Comparison of ENCODE assay signal across 8 cellular contexts in the genomic region with DNA sequence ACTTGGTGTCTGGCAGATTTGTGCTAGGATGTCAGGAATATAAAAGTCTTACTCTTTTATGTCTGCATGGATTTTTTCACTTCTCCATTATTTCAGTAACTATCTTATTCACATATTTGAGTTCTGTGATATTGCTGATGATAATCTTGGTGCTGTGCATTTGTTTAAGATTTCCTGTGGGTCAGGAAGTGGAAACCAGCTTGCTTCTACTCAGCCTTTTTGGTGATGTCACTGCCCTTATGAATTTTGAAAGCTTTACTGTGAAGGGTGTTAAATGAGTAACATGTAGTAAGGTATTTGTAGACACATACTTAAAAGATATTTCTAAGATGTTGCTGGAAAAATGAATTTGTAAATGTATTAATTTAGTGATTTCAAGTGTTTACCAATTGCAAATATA.
DNase-seq lines count a peak whose midpoint lies in the region; ATAC-seq and TF ChIP-seq lines count a peak whose summit lies in the region.

No MANE protein-coding gene starts in this region.

- H3K27me3 Mint-ChIP-seq in WTC11 (ENCODE audit: low read depth): peaks cover 4% of the 10 kb centered on the region

- TF ChIP-seq CTCF in WTC11 (IDR thresholded peaks at IDR 0.05): no peak

- H3K36me3 ChIP-seq in aorta (ENCODE audit: control insufficient read depth in 1 of 2, insufficient read depth in 2 of 2, low read length in 1 of 2): no peaks in the 10 kb centered on the region

- peak; percentile 89 for ATAC-seq in GM19395 (IDR thresholded peaks at IDR 0.05; ENCODE audit: unreplicated experiment)
- peak; percentile 87 for ATAC-seq in HG03097 (IDR thresholded peaks at IDR 0.05; ENCODE audit: low FRiP score, unreplicated experiment)
- ATAC-seq in activated naive CD4-positive, alpha-beta T cell treated with anti-CD3 and anti-CD28 coated beads, Interleukin-2, amount 50 U/mL, for 72 hours: peak; percentile 79 to 85
- ATAC-seq in WTC11: no peak
- ATAC-seq in aorta (ENCODE audit: low FRiP score): no peak

- CTCF ChIA-PET in WTC11 (lab: Charles Lee): interaction anchor here (0.5 to 2.0 kb wide), 19 partner anchors 10 to 432 kb away, joined by 3 to 13 read pairs (median 4); partner anchors contain the start of genes CCT6A, MRPS17, NIPSNAP2 and PSPH

- H3K27ac ChIP-seq in aorta (ENCODE audit: low read depth in 1 of 2, low read length in 2 of 2): no peak overlapping the region

- intact Hi-C loops in aorta (cut with DNase I): loop anchor here (10.0 kb wide), 2 partner anchors 323 to 433 kb away; partner anchors contain the start of gene NIPSNAP2 (in 2 of the 2)

- H3K4me3 Mint-ChIP-seq in WTC11: no peak overlapping the region

- H3K9me3 Mint-ChIP-seq in activated naive CD4-positive, alpha-beta T cell treated with anti-CD3 and anti-CD28 coated beads, Interleukin-2, amount 50 U/mL, for 72 hours: no peaks in the 10 kb centered on the region
- H3K9me3 Mint-ChIP-seq in WTC11: peaks cover 36% of the 10 kb centered on the region

- peak; percentile 31 for DNase-seq in GF-D8 (lab: John Stamatoyannopoulos, UW)
- no peak for DNase-seq in activated naive CD4-positive, alpha-beta T cell treated with anti-CD3 and anti-CD28 coated beads, Interleukin-2, amount 50 U/mL, for 72 hours (ENCODE audit: low spot score in 2 of 2)
- no peak for DNase-seq in NCI-H446 (lab: John Stamatoyannopoulos, UW)
- DNase-seq in OCI-M2 (lab: John Stamatoyannopoulos, UW; ENCODE audit: unreplicated experiment): no peak
- DNase-seq in WTC11 (ENCODE audit: low spot score): no peak
- DNase-seq in aorta: no peak

- no peak overlapping the region for H3K27ac Mint-ChIP-seq in activated naive CD4-positive, alpha-beta T cell treated with anti-CD3 and anti-CD28 coated beads, Interleukin-2, amount 50 U/mL, for 72 hours
- H3K27ac Mint-ChIP-seq in WTC11: no peak overlapping the region

- no peaks in the 10 kb centered on the region for H3K4me1 ChIP-seq in aorta (ENCODE audit: control insufficient read depth in 1 of 2, insufficient read depth in 2 of 2, low read length in 2 of 2)

- H3K4me3 ChIP-seq in aorta (ENCODE audit: low read length in 2 of 2): no peak overlapping the region

- POLR2A ChIA-PET in WTC11 (lab: Charles Lee): no interaction called here

- H3K27me3 ChIP-seq in aorta (ENCODE audit: control insufficient read depth in 1 of 2, insufficient read depth in 2 of 2, low read length in 1 of 2): no peaks in the 10 kb centered on the region

- H3K4me1 Mint-ChIP-seq in WTC11: no peaks in the 10 kb centered on the region

- H3K36me3 Mint-ChIP-seq in activated naive CD4-positive, alpha-beta T cell treated with anti-CD3 and anti-CD28 coated beads, Interleukin-2, amount 50 U/mL, for 72 hours: no peaks in the 10 kb centered on the region
- H3K36me3 Mint-ChIP-seq in WTC11: peaks cover 7% of the 10 kb centered on the region; the same call in 1 of the 2 replicates

- no peaks in the 10 kb centered on the region for H3K9me3 ChIP-seq in aorta (ENCODE audit: control insufficient read depth, low read length)

TF ChIP-seq in WTC11, 78 proteins besides CTCF, POLR2A, EP300 and RAD21:
- TF ChIP-seq IRF2 (CRISPR knock-in tag; IDR thresholded peaks at IDR 0.05; ENCODE audit: borderline replicate concordance, low read depth) (no peak), SP1 (CRISPR knock-in tag; conservative IDR thresholded peaks at IDR 0.05) (no peak), EMX1 (CRISPR knock-in tag; IDR thresholded peaks at IDR 0.05) (no peak), ETV6 (CRISPR knock-in tag; IDR thresholded peaks at IDR 0.05) (no peak), USF1 (CRISPR knock-in tag; IDR thresholded peaks at IDR 0.05) (no peak), MXD4 (CRISPR knock-in tag; IDR thresholded peaks at IDR 0.05; ENCODE audit: borderline replicate concordance) (no peak), SOX15 (CRISPR knock-in tag; IDR thresholded peaks at IDR 0.05) (no peak), ESRRA (CRISPR knock-in tag; IDR thresholded peaks at IDR 0.05; ENCODE audit: borderline replicate concordance) (no peak), GABPB1 (CRISPR knock-in tag; IDR thresholded peaks at IDR 0.05) (no peak), TCF7 (CRISPR knock-in tag; IDR thresholded peaks at IDR 0.05; ENCODE audit: low read depth) (no peak)
- TF ChIP-seq, protein P1, sequence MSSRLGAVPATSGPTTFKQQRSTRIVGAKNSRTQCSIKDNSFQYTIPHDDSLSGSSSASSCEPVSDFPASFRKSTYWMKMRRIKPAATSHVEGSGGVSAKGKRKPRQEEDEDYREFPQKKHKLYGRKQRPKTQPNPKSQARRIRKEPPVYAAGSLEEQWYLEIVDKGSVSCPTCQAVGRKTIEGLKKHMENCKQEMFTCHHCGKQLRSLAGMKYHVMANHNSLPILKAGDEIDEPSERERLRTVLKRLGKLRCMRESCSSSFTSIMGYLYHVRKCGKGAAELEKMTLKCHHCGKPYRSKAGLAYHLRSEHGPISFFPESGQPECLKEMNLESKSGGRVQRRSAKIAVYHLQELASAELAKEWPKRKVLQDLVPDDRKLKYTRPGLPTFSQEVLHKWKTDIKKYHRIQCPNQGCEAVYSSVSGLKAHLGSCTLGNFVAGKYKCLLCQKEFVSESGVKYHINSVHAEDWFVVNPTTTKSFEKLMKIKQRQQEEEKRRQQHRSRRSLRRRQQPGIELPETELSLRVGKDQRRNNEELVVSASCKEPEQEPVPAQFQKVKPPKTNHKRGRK (CRISPR knock-in tag; IDR thresholded peaks at IDR 0.05; ENCODE audit: borderline replicate concordance): no peak
- TF ChIP-seq, protein P2, sequence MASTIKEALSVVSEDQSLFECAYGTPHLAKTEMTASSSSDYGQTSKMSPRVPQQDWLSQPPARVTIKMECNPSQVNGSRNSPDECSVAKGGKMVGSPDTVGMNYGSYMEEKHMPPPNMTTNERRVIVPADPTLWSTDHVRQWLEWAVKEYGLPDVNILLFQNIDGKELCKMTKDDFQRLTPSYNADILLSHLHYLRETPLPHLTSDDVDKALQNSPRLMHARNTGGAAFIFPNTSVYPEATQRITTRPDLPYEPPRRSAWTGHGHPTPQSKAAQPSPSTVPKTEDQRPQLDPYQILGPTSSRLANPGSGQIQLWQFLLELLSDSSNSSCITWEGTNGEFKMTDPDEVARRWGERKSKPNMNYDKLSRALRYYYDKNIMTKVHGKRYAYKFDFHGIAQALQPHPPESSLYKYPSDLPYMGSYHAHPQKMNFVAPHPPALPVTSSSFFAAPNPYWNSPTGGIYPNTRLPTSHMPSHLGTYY (CRISPR knock-in tag; IDR thresholded peaks at IDR 0.05): no peak
- TF ChIP-seq, protein P3, sequence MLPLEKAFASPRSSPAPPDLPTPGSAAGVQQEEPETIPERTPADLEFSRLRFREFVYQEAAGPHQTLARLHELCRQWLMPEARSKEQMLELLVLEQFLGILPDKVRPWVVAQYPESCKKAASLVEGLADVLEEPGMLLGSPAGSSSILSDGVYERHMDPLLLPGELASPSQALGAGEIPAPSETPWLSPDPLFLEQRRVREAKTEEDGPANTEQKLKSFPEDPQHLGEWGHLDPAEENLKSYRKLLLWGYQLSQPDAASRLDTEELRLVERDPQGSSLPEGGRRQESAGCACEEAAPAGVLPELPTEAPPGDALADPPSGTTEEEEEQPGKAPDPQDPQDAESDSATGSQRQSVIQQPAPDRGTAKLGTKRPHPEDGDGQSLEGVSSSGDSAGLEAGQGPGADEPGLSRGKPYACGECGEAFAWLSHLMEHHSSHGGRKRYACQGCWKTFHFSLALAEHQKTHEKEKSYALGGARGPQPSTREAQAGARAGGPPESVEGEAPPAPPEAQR (CRISPR knock-in tag; IDR thresholded peaks at IDR 0.05): no peak
- TF ChIP-seq, protein P4, sequence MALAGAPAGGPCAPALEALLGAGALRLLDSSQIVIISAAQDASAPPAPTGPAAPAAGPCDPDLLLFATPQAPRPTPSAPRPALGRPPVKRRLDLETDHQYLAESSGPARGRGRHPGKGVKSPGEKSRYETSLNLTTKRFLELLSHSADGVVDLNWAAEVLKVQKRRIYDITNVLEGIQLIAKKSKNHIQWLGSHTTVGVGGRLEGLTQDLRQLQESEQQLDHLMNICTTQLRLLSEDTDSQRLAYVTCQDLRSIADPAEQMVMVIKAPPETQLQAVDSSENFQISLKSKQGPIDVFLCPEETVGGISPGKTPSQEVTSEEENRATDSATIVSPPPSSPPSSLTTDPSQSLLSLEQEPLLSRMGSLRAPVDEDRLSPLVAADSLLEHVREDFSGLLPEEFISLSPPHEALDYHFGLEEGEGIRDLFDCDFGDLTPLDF (CRISPR knock-in tag; IDR thresholded peaks at IDR 0.05): no peak
- TF ChIP-seq, protein P5, sequence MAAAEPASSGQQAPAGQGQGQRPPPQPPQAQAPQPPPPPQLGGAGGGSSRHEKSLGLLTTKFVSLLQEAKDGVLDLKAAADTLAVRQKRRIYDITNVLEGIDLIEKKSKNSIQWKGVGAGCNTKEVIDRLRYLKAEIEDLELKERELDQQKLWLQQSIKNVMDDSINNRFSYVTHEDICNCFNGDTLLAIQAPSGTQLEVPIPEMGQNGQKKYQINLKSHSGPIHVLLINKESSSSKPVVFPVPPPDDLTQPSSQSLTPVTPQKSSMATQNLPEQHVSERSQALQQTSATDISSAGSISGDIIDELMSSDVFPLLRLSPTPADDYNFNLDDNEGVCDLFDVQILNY (CRISPR knock-in tag; IDR thresholded peaks at IDR 0.05): no peak

Comparison
In these comparisons a context has a peak if more than half of its experiments do, and no peak if none do; other contexts are left out.
1. ATAC-seq: peak in GM19395 (single experiment), HG03097 (single experiment) and activated naive CD4-positive, alpha-beta T cell treated with anti-CD3 and anti-CD28 coated beads, Interleukin-2, amount 50 U/mL, for 72 hours (2 of 2); none in WTC11 (single experiment) and aorta (single experiment).